Comparison of ENCODE assay signal across 8 cellular contexts in the genomic region with DNA sequence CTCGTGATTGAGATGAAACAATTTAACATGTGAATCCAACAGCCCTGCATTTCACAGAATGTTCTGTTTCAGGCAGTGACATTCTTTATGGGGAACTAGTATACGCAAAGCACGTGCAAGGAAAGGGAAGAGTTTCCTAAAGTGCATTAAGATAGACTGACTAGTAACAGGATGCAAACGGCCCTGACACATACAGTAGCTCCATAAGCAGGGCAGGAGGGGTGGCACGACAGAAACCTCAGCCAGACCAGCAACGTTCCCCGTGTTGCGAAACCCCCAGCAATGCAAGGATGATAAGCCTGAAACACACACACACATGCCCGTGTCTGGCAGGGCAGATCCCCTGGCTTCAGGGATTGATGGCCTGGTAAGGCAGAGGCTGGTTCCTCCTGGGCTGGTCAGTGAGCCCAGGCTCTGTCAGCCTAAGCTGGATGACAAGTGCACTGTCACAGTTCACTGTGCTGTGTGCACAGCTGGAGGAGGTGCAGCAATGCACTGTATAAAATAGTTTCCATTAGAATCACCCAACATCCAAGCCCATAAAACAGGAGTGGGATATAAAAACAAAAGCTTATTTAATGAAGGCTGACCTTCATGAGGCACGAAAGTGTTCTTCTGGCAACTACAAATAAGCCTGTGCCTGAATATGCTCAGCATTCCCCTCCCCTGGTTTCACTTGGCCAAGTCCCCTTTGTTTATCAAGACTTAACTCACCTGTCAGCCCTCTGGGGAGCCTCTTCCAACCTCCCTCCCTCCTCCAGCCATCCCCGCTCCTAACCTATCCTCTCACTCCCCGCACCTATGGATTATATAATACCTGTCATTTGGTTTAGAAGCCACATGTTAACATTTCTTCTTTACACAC.
DNase-seq lines count a peak whose midpoint lies in the region; ATAC-seq, FAIRE-seq and TF ChIP-seq lines count a peak whose summit lies in the region.

No MANE protein-coding gene starts in this region.

- no peak for TF ChIP-seq CTCF in CD14-positive monocyte (IDR thresholded peaks at IDR 0.05)

- intact Hi-C loops in CD14-positive monocyte (cut with micrococcal nuclease) = loop anchor here (5.0 to 10.0 kb wide), 2 partner anchors 62 to 80 kb away; no protein-coding TSS in a partner anchor

- H3K36me3 Mint-ChIP-seq in CD14-positive monocyte = peaks cover 48 to 58% of the 10 kb centered on the region in 2 donors
- H3K36me3 Mint-ChIP-seq in central memory CD8-positive, alpha-beta T cell (ENCODE audit: insufficient read depth) = peaks cover 6% of the 10 kb centered on the region

- peak overlapping the region in 1 of 2 donors; percentile 46 for H3K4me3 Mint-ChIP-seq in CD14-positive monocyte
- peak overlapping the region; percentile 71 for H3K4me3 Mint-ChIP-seq in central memory CD8-positive, alpha-beta T cell

- peak overlapping the region; percentile 87 for H3K27ac ChIP-seq in muscle layer of colon (ENCODE audit: low read depth, low read length)

- DNase-seq in CD14-positive monocyte (ENCODE audit: low spot score) (peak; percentile 77), NCI-H146 (lab: John Stamatoyannopoulos, UW) (peak; percentile 59), NCI-H1105 treated with DMSO at 0.1 percent for 48 hours (lab: John Stamatoyannopoulos, UW) (no peak), frontal cortex (ENCODE audit: low spot score in 2 of 2) (no peak)
- no peak for DNase-seq in central memory CD8-positive, alpha-beta T cell (ENCODE audit: low spot score in 2 of 2)

- H3K36me3 ChIP-seq in muscle layer of colon (ENCODE audit: insufficient read depth, low read length) = no peaks in the 10 kb centered on the region

- H3K27ac Mint-ChIP-seq in CD14-positive monocyte = peak overlapping the region; percentile 54 to 92 (median 82)
- peak overlapping the region; percentile 84 for H3K27ac Mint-ChIP-seq in central memory CD8-positive, alpha-beta T cell (ENCODE audit: low read depth)

- H3K27me3 Mint-ChIP-seq in CD14-positive monocyte (ENCODE audit: low read depth in 3 of 3) = peaks cover 0 to 2% (median 0%) of the 10 kb centered on the region in 3 donors
- no peaks in the 10 kb centered on the region for H3K27me3 Mint-ChIP-seq in central memory CD8-positive, alpha-beta T cell

- no peak for FAIRE-seq in frontal cortex (lab: Jason Lieb, UNC)

- peaks cover 65% of the 10 kb centered on the region for H3K4me1 ChIP-seq in muscle layer of colon (ENCODE audit: insufficient read depth, low read length)

- H3K4me1 Mint-ChIP-seq in CD14-positive monocyte = peaks cover 61% of the 10 kb centered on the region
- H3K4me1 Mint-ChIP-seq in central memory CD8-positive, alpha-beta T cell = peaks cover 57% of the 10 kb centered on the region

- H3K27me3 ChIP-seq in muscle layer of colon (ENCODE audit: control insufficient read depth in 1 of 2, insufficient read depth in 2 of 2, low read length in 2 of 2) = no peaks in the 10 kb centered on the region

- no peaks in the 10 kb centered on the region for H3K9me3 Mint-ChIP-seq in CD14-positive monocyte
- H3K9me3 Mint-ChIP-seq in central memory CD8-positive, alpha-beta T cell = no peaks in the 10 kb centered on the region

- ATAC-seq in central memory CD8-positive, alpha-beta T cell (replicated peaks; ENCODE audit: extremely low read depth, poor library complexity, severe bottlenecking) = no peak
- no peak for ATAC-seq in HG03045 (IDR thresholded peaks at IDR 0.05; ENCODE audit: unreplicated experiment)
- no peak for ATAC-seq in GM21786 (IDR thresholded peaks at IDR 0.05; ENCODE audit: unreplicated experiment)

- no peak overlapping the region for H3K9ac ChIP-seq in muscle layer of colon (ENCODE audit: low read length)

- no peaks in the 10 kb centered on the region for H3K9me3 ChIP-seq in muscle layer of colon (ENCODE audit: low read length)

- H3K4me3 ChIP-seq in muscle layer of colon (ENCODE audit: low read depth in 1 of 2, low read length in 2 of 2) = peak overlapping the region in 1 of 2 donors; percentile 26

Comparison
In these comparisons a context has a peak if more than half of its experiments do, and no peak if none do; other contexts are left out.
1. DNase-seq: peak in CD14-positive monocyte (single experiment) and NCI-H146 (single experiment); none in central memory CD8-positive, alpha-beta T cell (0 of 2), NCI-H1105 treated with DMSO at 0.1 percent for 48 hours (single experiment) and frontal cortex (0 of 2).